1 cellular context compared by ENCODE assay signal in genomic region chr2:3605013-3605961, GRCh38.
A peak's percentile ranks its signal among the peaks of the same experiment; 100 is the strongest.
TF ChIP-seq lines count a peak whose summit lies in the region.

No MANE protein-coding gene starts in this region.

TF ChIP-seq in HepG2, 621 proteins besides CTCF, POLR2A, EP300 and RAD21 (continued from another document and continues in another):
- TF ChIP-seq ZBTB40 (IDR thresholded peaks at IDR 0.05) (no peak), ZBTB40 (CRISPR knock-in tag; IDR thresholded peaks at IDR 0.05) (no peak), ZKSCAN1 (IDR thresholded peaks at IDR 0.05; ENCODE audit: low read length) (no peak), ZFX (CRISPR knock-in tag; IDR thresholded peaks at IDR 0.05; ENCODE audit: low read depth) (peak; percentile 95), SPEN (CRISPR knock-in tag; IDR thresholded peaks at IDR 0.05; ENCODE audit: low read depth) (peak; percentile 47; the same call in 1 of the 2 replicates), BHLHE40 (IDR thresholded peaks at IDR 0.05; ENCODE audit: low read length) (peak; percentile 87), ZNF713 (CRISPR knock-in tag; IDR thresholded peaks at IDR 0.05) (0 out of 2 replicates have a peak, but pooled peaks have one; percentile 6), MTA3 (CRISPR knock-in tag; IDR thresholded peaks at IDR 0.05) (no peak), ZNF484 (CRISPR knock-in tag; IDR thresholded peaks at IDR 0.05; ENCODE audit: borderline replicate concordance, low read depth) (no peak), JUND (CRISPR knock-in tag; IDR thresholded peaks at IDR 0.05) (no peak), SIN3A (IDR thresholded peaks at IDR 0.05; ENCODE audit: borderline replicate concordance, low read depth, low read length) (peak; percentile 62; the same call in 1 of the 2 replicates), ZBTB7B (CRISPR knock-in tag; IDR thresholded peaks at IDR 0.05) (no peak), ZNF512 (CRISPR knock-in tag; IDR thresholded peaks at IDR 0.05) (no peak), MAZ (IDR thresholded peaks at IDR 0.05; ENCODE audit: borderline replicate concordance, low read depth, low read length) (peak; percentile 86), MAZ (CRISPR knock-in tag; IDR thresholded peaks at IDR 0.05; ENCODE audit: low read depth) (no peak; the same call in 1 of the 2 replicates), CEBPG (CRISPR knock-in tag; IDR thresholded peaks at IDR 0.05) (0 out of 2 replicates have a peak, but pooled peaks have one; percentile 12), AKAP8 (CRISPR knock-in tag; IDR thresholded peaks at IDR 0.05) (no peak), UBTF (CRISPR knock-in tag; IDR thresholded peaks at IDR 0.05) (no peak), HDAC1 (CRISPR knock-in tag; IDR thresholded peaks at IDR 0.05) (0 out of 2 replicates have a peak, but pooled peaks have one; percentile 32), ZFY (CRISPR knock-in tag; IDR thresholded peaks at IDR 0.05) (peak; percentile 95), SNAI1 (CRISPR knock-in tag; IDR thresholded peaks at IDR 0.05; ENCODE audit: borderline replicate concordance) (0 out of 2 replicates have a peak, but pooled peaks have one; percentile 10), ZNF333 (CRISPR knock-in tag; IDR thresholded peaks at IDR 0.05; ENCODE audit: borderline replicate concordance) (no peak), JUNB (CRISPR knock-in tag; IDR thresholded peaks at IDR 0.05; ENCODE audit: borderline replicate concordance) (no peak), MXI1 (IDR thresholded peaks at IDR 0.05; ENCODE audit: borderline replicate concordance, low read depth, low read length) (peak; percentile 29; the same call in 1 of the 3 replicates), SUZ12 (IDR thresholded peaks at IDR 0.05; ENCODE audit: low read depth, low read length) (no peak), ZNF772 (CRISPR knock-in tag; IDR thresholded peaks at IDR 0.05) (peak; percentile 10; the same call in 1 of the 2 replicates), HOXA3 (CRISPR knock-in tag; IDR thresholded peaks at IDR 0.05) (peak; percentile 43; the same call in 1 of the 2 replicates), ZNF274 (CRISPR knock-in tag; IDR thresholded peaks at IDR 0.05) (no peak), MATR3 (CRISPR knock-in tag; IDR thresholded peaks at IDR 0.05) (no peak), PTBP1 (IDR thresholded peaks at IDR 0.05; ENCODE audit: low read depth, low read length, poor library complexity, severe bottlenecking) (no peak), JARID2 (CRISPR knock-in tag; IDR thresholded peaks at IDR 0.05; ENCODE audit: insufficient replicate concordance) (peak; percentile 60), SP4 (CRISPR knock-in tag; IDR thresholded peaks at IDR 0.05) (peak; percentile 19), DRAP1 (CRISPR knock-in tag; IDR thresholded peaks at IDR 0.05) (peak; percentile 12; the same call in 1 of the 2 replicates), ZNF773 (CRISPR knock-in tag; IDR thresholded peaks at IDR 0.05; ENCODE audit: borderline replicate concordance) (no peak), NR2F1 (CRISPR knock-in tag; IDR thresholded peaks at IDR 0.05) (peak; percentile 62 to 87; a peak in 3 of 4 replicates), ZNF644 (CRISPR knock-in tag; IDR thresholded peaks at IDR 0.05; ENCODE audit: low read depth) (no peak), PHF8 (CRISPR knock-in tag; IDR thresholded peaks at IDR 0.05) (peak; percentile 83), ZNF879 (CRISPR knock-in tag; IDR thresholded peaks at IDR 0.05) (no peak), TEAD3 (CRISPR knock-in tag; optimal IDR thresholded peaks at IDR 0.05; ENCODE audit: borderline replicate concordance) (peak; percentile 24), RXRB (CRISPR knock-in tag; IDR thresholded peaks at IDR 0.05; ENCODE audit: borderline replicate concordance) (0 out of 2 replicates have a peak, but pooled peaks have one; percentile 41)
- TF ChIP-seq, protein P1, sequence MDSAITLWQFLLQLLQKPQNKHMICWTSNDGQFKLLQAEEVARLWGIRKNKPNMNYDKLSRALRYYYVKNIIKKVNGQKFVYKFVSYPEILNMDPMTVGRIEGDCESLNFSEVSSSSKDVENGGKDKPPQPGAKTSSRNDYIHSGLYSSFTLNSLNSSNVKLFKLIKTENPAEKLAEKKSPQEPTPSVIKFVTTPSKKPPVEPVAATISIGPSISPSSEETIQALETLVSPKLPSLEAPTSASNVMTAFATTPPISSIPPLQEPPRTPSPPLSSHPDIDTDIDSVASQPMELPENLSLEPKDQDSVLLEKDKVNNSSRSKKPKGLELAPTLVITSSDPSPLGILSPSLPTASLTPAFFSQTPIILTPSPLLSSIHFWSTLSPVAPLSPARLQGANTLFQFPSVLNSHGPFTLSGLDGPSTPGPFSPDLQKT (CRISPR knock-in tag; IDR thresholded peaks at IDR 0.05; ENCODE audit: borderline replicate concordance) = no peak
- TF ChIP-seq, protein P2, sequence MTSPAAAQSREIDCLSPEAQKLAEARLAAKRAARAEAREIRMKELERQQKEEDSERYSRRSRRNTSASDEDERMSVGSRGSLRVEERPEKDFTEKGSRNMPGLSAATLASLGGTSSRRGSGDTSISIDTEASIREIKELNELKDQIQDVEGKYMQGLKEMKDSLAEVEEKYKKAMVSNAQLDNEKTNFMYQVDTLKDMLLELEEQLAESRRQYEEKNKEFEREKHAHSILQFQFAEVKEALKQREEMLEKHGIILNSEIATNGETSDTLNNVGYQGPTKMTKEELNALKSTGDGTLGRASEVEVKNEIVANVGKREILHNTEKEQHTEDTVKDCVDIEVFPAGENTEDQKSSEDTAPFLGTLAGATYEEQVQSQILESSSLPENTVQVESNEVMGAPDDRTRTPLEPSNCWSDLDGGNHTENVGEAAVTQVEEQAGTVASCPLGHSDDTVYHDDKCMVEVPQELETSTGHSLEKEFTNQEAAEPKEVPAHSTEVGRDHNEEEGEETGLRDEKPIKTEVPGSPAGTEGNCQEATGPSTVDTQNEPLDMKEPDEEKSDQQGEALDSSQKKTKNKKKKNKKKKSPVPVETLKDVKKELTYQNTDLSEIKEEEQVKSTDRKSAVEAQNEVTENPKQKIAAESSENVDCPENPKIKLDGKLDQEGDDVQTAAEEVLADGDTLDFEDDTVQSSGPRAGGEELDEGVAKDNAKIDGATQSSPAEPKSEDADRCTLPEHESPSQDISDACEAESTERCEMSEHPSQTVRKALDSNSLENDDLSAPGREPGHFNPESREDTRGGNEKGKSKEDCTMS (CRISPR knock-in tag; conservative IDR thresholded peaks at IDR 0.05) = no peak
- TF ChIP-seq, protein P3, sequence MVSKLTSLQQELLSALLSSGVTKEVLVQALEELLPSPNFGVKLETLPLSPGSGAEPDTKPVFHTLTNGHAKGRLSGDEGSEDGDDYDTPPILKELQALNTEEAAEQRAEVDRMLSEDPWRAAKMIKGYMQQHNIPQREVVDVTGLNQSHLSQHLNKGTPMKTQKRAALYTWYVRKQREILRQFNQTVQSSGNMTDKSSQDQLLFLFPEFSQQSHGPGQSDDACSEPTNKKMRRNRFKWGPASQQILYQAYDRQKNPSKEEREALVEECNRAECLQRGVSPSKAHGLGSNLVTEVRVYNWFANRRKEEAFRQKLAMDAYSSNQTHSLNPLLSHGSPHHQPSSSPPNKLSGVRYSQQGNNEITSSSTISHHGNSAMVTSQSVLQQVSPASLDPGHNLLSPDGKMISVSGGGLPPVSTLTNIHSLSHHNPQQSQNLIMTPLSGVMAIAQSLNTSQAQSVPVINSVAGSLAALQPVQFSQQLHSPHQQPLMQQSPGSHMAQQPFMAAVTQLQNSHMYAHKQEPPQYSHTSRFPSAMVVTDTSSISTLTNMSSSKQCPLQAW (CRISPR knock-in tag; IDR thresholded peaks at IDR 0.05) = 0 out of 2 replicates have a peak, but pooled peaks have one; percentile 34
- TF ChIP-seq, protein P4, sequence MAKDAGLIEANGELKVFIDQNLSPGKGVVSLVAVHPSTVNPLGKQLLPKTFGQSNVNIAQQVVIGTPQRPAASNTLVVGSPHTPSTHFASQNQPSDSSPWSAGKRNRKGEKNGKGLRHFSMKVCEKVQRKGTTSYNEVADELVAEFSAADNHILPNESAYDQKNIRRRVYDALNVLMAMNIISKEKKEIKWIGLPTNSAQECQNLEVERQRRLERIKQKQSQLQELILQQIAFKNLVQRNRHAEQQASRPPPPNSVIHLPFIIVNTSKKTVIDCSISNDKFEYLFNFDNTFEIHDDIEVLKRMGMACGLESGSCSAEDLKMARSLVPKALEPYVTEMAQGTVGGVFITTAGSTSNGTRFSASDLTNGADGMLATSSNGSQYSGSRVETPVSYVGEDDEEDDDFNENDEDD (CRISPR knock-in tag; IDR thresholded peaks at IDR 0.05; ENCODE audit: borderline replicate concordance) = peak; percentile 31; the same call in 1 of the 2 replicates
